Comparison of ENCODE assay signal across 8 cellular contexts in the genomic region with DNA sequence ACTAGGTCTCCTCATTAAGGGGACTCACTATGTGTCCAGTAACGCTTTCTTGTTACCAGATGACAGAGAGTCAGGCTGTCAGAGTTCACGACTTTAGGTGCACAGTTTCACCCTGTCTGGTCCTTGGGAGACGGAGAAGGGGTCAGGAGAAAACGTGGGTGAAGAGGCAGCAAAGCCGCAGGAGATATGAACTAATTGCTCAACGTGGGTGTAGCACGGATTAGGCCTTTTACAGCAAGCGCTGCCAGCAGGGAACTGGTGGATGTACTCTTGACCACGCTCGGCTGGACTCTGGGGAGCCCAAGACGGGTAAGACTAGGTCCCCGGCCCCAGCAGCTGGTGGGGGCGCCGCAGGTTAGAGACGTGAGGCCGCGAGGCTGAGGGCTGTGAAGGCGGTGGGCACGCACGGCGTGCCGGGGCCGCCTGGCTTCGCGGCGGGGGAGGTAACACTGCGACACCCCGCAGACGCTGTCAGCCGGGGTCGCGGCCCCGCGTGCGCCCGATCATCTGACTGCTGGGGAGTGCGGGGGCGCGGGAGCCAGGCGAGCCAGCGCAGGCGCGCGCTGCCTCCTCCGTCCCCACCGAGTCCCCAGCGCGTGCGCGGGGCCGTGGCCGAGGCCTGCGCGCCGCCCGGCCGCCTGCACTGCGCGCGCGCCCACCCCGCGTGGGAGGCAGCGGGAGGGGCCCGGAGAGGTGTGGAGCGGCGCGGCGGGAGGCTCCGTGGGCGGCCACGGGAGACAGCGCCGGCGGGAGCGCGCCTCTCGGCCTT. TPM values are rescaled to one million over a fixed set of nuclear protein-coding genes. Genes with fewer than 3 reads are reported as not detected.
DNase-seq lines count a peak whose midpoint lies in the region; ATAC-seq and TF ChIP-seq lines count a peak whose summit lies in the region.

A gene with protein sequence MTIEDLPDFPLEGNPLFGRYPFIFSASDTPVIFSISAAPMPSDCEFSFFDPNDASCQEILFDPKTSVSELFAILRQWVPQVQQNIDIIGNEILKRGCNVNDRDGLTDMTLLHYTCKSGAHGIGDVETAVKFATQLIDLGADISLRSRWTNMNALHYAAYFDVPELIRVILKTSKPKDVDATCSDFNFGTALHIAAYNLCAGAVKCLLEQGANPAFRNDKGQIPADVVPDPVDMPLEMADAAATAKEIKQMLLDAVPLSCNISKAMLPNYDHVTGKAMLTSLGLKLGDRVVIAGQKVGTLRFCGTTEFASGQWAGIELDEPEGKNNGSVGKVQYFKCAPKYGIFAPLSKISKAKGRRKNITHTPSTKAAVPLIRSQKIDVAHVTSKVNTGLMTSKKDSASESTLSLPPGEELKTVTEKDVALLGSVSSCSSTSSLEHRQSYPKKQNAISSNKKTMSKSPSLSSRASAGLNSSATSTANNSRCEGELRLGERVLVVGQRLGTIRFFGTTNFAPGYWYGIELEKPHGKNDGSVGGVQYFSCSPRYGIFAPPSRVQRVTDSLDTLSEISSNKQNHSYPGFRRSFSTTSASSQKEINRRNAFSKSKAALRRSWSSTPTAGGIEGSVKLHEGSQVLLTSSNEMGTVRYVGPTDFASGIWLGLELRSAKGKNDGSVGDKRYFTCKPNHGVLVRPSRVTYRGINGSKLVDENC (plus strand): TSS at position 575 of the 769 bp plus-strand sequence. CDS start 5,974 bp downstream, outside the sequence.

- intact Hi-C loops in activated T-helper 1 cell treated with anti-CD3 and anti-CD28 coated beads, Interleukin-12 subunit alpha, Interleukin-12 subunit beta, Interleukin-2, Interleukin-4 antibody, amounts not matched to agents 30 ng/mL and 10 ng/mL and 1 ng/mL, durations not matched to agents 14 hours and 24 hours and 36 hours (cut with micrococcal nuclease): loop anchor here (1.0 to 5.0 kb wide), 5 partner anchors 58 to 363 kb away; a partner anchor contains a TSS

- peaks cover 64% of the 10 kb centered on the region for H3K4me1 Mint-ChIP-seq in activated T-helper 1 cell treated with anti-CD3 and anti-CD28 coated beads, Interleukin-12 subunit alpha, Interleukin-12 subunit beta, Interleukin-2, Interleukin-4 antibody, amounts not matched to agents 30 ng/mL and 10 ng/mL and 1 ng/mL, durations not matched to agents 14 hours and 24 hours and 36 hours (ENCODE audit: low read depth)
- peaks cover 10 to 47% (median 45%) of the 10 kb centered on the region in 4 donors for H3K4me1 Mint-ChIP-seq in naive thymus-derived CD8-positive, alpha-beta T cell
- H3K4me1 Mint-ChIP-seq in stimulated activated naive B cell treated with anti-CD40 and anti-IgM and Interleukin-4, amounts not matched to agents 10 μg/mL and 1 μg/mL and 100 μg/mL, for 72 hours: peaks cover 6 to 8% of the 10 kb centered on the region in 2 donors

- POLR2A ChIA-PET in naive thymus-derived CD8-positive, alpha-beta T cell (lab: Charles Lee): interaction anchor here (0.6 to 4.6 kb wide), 5 partner anchors 8 to 1150 kb away, joined by 3 to 62 read pairs (median 5); a partner anchor contains a TSS

- peak within 1 kb of the TSS; percentile 92 for H3K27ac Mint-ChIP-seq in activated T-helper 1 cell treated with anti-CD3 and anti-CD28 coated beads, Interleukin-12 subunit alpha, Interleukin-12 subunit beta, Interleukin-2, Interleukin-4 antibody, amounts not matched to agents 30 ng/mL and 10 ng/mL and 1 ng/mL, durations not matched to agents 14 hours and 24 hours and 36 hours
- peak within 1 kb of the TSS; percentile 98 to 99 (median 99) for H3K27ac Mint-ChIP-seq in naive thymus-derived CD8-positive, alpha-beta T cell
- H3K27ac Mint-ChIP-seq in stimulated activated naive B cell treated with anti-CD40 and anti-IgM and Interleukin-4, amounts not matched to agents 10 μg/mL and 1 μg/mL and 100 μg/mL, for 72 hours: peak within 1 kb of the TSS; percentile 97

- H3K36me3 Mint-ChIP-seq in activated T-helper 1 cell treated with anti-CD3 and anti-CD28 coated beads, Interleukin-12 subunit alpha, Interleukin-12 subunit beta, Interleukin-2, Interleukin-4 antibody, amounts not matched to agents 30 ng/mL and 10 ng/mL and 1 ng/mL, durations not matched to agents 14 hours and 24 hours and 36 hours (ENCODE audit: low read depth): peaks cover 4% of the 10 kb centered on the region
- H3K36me3 Mint-ChIP-seq in naive thymus-derived CD8-positive, alpha-beta T cell: no peaks in the 10 kb centered on the region
- H3K36me3 Mint-ChIP-seq in stimulated activated naive B cell treated with anti-CD40 and anti-IgM and Interleukin-4, amounts not matched to agents 10 μg/mL and 1 μg/mL and 100 μg/mL, for 72 hours: peaks cover 3 to 4% of the 10 kb centered on the region in 2 donors

- no peaks in the 10 kb centered on the region for H3K4me1 ChIP-seq in DOHH2 (ENCODE audit: control insufficient read depth, low read length)

- H3F3A ChIP-seq in DOHH2 (ENCODE audit: control insufficient read depth, insufficient read depth): no peaks in the 10 kb centered on the region

- H3K79me2 ChIP-seq in DOHH2 (ENCODE audit: control insufficient read depth, low read length): no peaks in the 10 kb centered on the region

- H3K27me3 ChIP-seq in DOHH2 (ENCODE audit: control insufficient read depth, low read length): peaks cover 59% of the 10 kb centered on the region

- H4K20me1 ChIP-seq in DOHH2 (ENCODE audit: control insufficient read depth, insufficient read depth, low read depth, low read length): no peaks in the 10 kb centered on the region

- no peak for TF ChIP-seq CTCF in DOHH2 (IDR thresholded peaks at IDR 0.05; ENCODE audit: low read depth, low read length, poor library complexity, severe bottlenecking)

- H3K9me3 ChIP-seq in DOHH2 (ENCODE audit: control insufficient read depth, insufficient read depth, low read length): no peaks in the 10 kb centered on the region

- DNase-seq in NCI-H460 (ENCODE audit: extremely low read depth, low read depth) (no peak), fibroblast of gingiva (ENCODE audit: low read depth) (peak; percentile 61), NCI-H446 (lab: John Stamatoyannopoulos, UW) (no peak)
- DNase-seq in activated T-helper 1 cell treated with anti-CD3 and anti-CD28 coated beads, Interleukin-12 subunit alpha, Interleukin-12 subunit beta, Interleukin-2, Interleukin-4 antibody, amounts not matched to agents 30 ng/mL and 10 ng/mL and 1 ng/mL, durations not matched to agents 14 hours and 24 hours and 36 hours (ENCODE audit: low spot score): peak; percentile 69
- peak; percentile 60 to 86 (median 82) for DNase-seq in naive thymus-derived CD8-positive, alpha-beta T cell
- peak; percentile 66 for DNase-seq in stimulated activated naive B cell treated with anti-CD40 and anti-IgM and Interleukin-4, amounts not matched to agents 10 μg/mL and 1 μg/mL and 100 μg/mL, for 72 hours

- H3K9me2 ChIP-seq in DOHH2 (replicated peaks; ENCODE audit: control insufficient read depth, low read length): no peaks in the 10 kb centered on the region

- H3K27ac ChIP-seq in DOHH2 (ENCODE audit: low read depth, low read length): no peak within 1 kb of the TSS

- no peaks in the 10 kb centered on the region for H3K36me3 ChIP-seq in DOHH2 (ENCODE audit: control insufficient read depth, low read length)

- H3K27me3 Mint-ChIP-seq in activated T-helper 1 cell treated with anti-CD3 and anti-CD28 coated beads, Interleukin-12 subunit alpha, Interleukin-12 subunit beta, Interleukin-2, Interleukin-4 antibody, amounts not matched to agents 30 ng/mL and 10 ng/mL and 1 ng/mL, durations not matched to agents 14 hours and 24 hours and 36 hours (ENCODE audit: insufficient read depth): peaks cover 9% of the 10 kb centered on the region
- no peaks in the 10 kb centered on the region for H3K27me3 Mint-ChIP-seq in naive thymus-derived CD8-positive, alpha-beta T cell
- peaks cover 20 to 29% of the 10 kb centered on the region in 2 donors for H3K27me3 Mint-ChIP-seq in stimulated activated naive B cell treated with anti-CD40 and anti-IgM and Interleukin-4, amounts not matched to agents 10 μg/mL and 1 μg/mL and 100 μg/mL, for 72 hours

- peak; percentile 40 for ATAC-seq in GM21825 (IDR thresholded peaks at IDR 0.05; ENCODE audit: unreplicated experiment)
- ATAC-seq in naive thymus-derived CD8-positive, alpha-beta T cell: peak; percentile 78 to 81
- peak; percentile 81 to 88 for ATAC-seq in stimulated activated naive B cell treated with anti-CD40 and anti-IgM and Interleukin-4, amounts not matched to agents 10 μg/mL and 1 μg/mL and 100 μg/mL, for 72 hours (replicated peaks)

- 0 out of 2 replicates have a peak within 1 kb of the TSS, but pooled peaks have one; percentile 6 for H3K4me3 ChIP-seq in DOHH2 (ENCODE audit: low read length)

- peak within 1 kb of the TSS; percentile 93 for H3K4me3 Mint-ChIP-seq in activated T-helper 1 cell treated with anti-CD3 and anti-CD28 coated beads, Interleukin-12 subunit alpha, Interleukin-12 subunit beta, Interleukin-2, Interleukin-4 antibody, amounts not matched to agents 30 ng/mL and 10 ng/mL and 1 ng/mL, durations not matched to agents 14 hours and 24 hours and 36 hours
- H3K4me3 Mint-ChIP-seq in naive thymus-derived CD8-positive, alpha-beta T cell: peak within 1 kb of the TSS; percentile 92 to 98 (median 96)
- peak within 1 kb of the TSS; percentile 89 to 91 for H3K4me3 Mint-ChIP-seq in stimulated activated naive B cell treated with anti-CD40 and anti-IgM and Interleukin-4, amounts not matched to agents 10 μg/mL and 1 μg/mL and 100 μg/mL, for 72 hours

- H3K4me2 ChIP-seq in DOHH2 (ENCODE audit: low read length): peak within 1 kb of the TSS; percentile 15; the same call in 1 of the 2 replicates

- no peaks in the 10 kb centered on the region for H3K9me3 Mint-ChIP-seq in activated T-helper 1 cell treated with anti-CD3 and anti-CD28 coated beads, Interleukin-12 subunit alpha, Interleukin-12 subunit beta, Interleukin-2, Interleukin-4 antibody, amounts not matched to agents 30 ng/mL and 10 ng/mL and 1 ng/mL, durations not matched to agents 14 hours and 24 hours and 36 hours
- no peaks in the 10 kb centered on the region for H3K9me3 Mint-ChIP-seq in naive thymus-derived CD8-positive, alpha-beta T cell
- H3K9me3 Mint-ChIP-seq in stimulated activated naive B cell treated with anti-CD40 and anti-IgM and Interleukin-4, amounts not matched to agents 10 μg/mL and 1 μg/mL and 100 μg/mL, for 72 hours: no peaks in the 10 kb centered on the region

RNA-seq across cellular contexts. Expression of the gene that starts here (rescaled TPM):
- 75.4 and 78.5 TPM in 2 replicates for total RNA-seq in NCI-H460 (2014; rRNA removed; shearing (Covaris generic))
- 64.1 and 147 TPM in 2 replicates for polyA plus RNA-seq in NCI-H460 (2014; cell fraction: nucleus; rRNA removed)
- total RNA-seq in activated T-helper 1 cell treated with anti-CD3 and anti-CD28 coated beads, Interleukin-12 subunit alpha, Interleukin-12 subunit beta, Interleukin-2, Interleukin-4 antibody, amounts not matched to agents 30 ng/mL and 10 ng/mL and 1 ng/mL, durations not matched to agents 14 hours and 24 hours and 36 hours: 24.5 and 25.8 TPM in 2 replicates
- 10 to 100 TPM; 56.1 to 59.0 TPM for total RNA-seq in naive thymus-derived CD8-positive, alpha-beta T cell
- 10 to 100 TPM; 18.7 to 20.6 (median 18.8) TPM for polyA plus RNA-seq in naive thymus-derived CD8-positive, alpha-beta T cell

Comparison
In these comparisons a context has a peak if more than half of its experiments do, and no peak if none do; other contexts are left out.
1. DNase-seq: peak in activated T-helper 1 cell treated with anti-CD3 and anti-CD28 coated beads, Interleukin-12 subunit alpha, Interleukin-12 subunit beta, Interleukin-2, Interleukin-4 antibody, amounts not matched to agents 30 ng/mL and 10 ng/mL and 1 ng/mL, durations not matched to agents 14 hours and 24 hours and 36 hours (single experiment), fibroblast of gingiva (single experiment), naive thymus-derived CD8-positive, alpha-beta T cell (10 of 10) and stimulated activated naive B cell treated with anti-CD40 and anti-IgM and Interleukin-4, amounts not matched to agents 10 μg/mL and 1 μg/mL and 100 μg/mL, for 72 hours (single experiment); none in NCI-H460 (single experiment) and NCI-H446 (0 of 2).
2. Peak in every context shown above with its lines, with median percentiles within 50 percentile points of each other: ATAC-seq, H3K27ac Mint-ChIP-seq and H3K4me3 Mint-ChIP-seq.